In the genomic region with DNA sequence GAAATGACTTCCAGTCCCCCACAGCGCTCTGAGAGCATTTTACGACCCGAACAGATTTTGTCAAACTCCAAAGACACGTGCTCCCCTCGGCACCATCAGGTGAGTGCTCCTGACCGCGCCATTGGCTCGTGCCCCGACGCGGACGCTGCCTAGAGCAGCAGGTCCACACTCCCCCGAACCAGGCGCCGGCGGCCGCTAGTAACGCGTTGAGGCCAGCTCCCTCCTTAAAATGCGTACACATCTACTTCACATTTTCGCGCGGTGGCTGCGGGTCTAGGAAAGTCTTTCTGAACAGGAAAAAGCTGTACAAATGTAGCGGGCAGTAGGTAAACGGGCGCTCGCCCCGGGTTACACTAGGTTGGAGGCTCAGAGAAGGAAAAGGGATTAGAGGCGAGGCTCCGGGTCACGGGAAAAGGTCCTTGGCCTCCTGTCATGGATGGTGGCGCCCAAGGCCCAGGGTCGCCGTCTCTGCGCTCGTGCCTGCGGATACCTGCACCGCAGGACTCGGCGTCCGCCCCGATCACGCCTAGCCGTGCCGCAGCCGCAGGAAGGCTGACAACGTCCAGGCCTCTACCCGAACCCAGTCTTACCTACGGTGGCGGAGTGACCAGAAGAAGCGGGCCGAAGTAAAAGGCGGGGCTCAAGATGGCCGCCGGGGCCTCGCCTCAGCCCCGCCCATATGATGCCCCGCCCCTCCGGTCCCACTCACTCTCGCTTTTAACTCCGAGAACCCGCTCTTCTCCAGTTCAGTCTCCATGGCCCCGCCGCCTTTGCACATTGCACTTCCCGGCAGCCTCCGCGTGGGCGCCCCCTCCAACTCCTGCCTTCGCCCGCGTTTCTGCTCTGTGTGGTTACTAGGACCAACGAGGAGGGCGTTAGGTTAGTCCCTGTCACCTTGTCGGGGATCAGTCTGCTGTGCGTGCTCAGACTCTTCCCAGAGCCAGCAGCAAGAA, we compare ENCODE assay signal across 7 cellular contexts. TPM values are rescaled to one million over a fixed set of nuclear protein-coding genes. Genes with fewer than 3 reads are reported as not detected.
A peak's percentile ranks its signal among the peaks of the same experiment; 100 is the strongest.
DNase-seq lines count a peak whose midpoint lies in the region; ATAC-seq, FAIRE-seq and TF ChIP-seq lines count a peak whose summit lies in the region.

A gene with protein sequence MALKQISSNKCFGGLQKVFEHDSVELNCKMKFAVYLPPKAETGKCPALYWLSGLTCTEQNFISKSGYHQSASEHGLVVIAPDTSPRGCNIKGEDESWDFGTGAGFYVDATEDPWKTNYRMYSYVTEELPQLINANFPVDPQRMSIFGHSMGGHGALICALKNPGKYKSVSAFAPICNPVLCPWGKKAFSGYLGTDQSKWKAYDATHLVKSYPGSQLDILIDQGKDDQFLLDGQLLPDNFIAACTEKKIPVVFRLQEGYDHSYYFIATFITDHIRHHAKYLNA (minus strand): TSS at position 647 of the 953 bp plus-strand sequence. CDS start 5,748 bp downstream, outside the sequence.

- peaks cover 43% of the 10 kb centered on the region for H3K79me2 ChIP-seq in astrocyte (ENCODE audit: insufficient read depth, low read length)
- peaks cover 28% of the 10 kb centered on the region for H3K79me2 ChIP-seq in hepatocyte

- peaks cover 16% of the 10 kb centered on the region for H3K4me1 ChIP-seq in astrocyte (ENCODE audit: insufficient read depth, low read length)
- H3K4me1 ChIP-seq in hepatocyte (ENCODE audit: insufficient read depth): peaks cover 19% of the 10 kb centered on the region

- peak; percentile 20 for FAIRE-seq in astrocyte (lab: Jason Lieb, UNC)

- no peaks in the 10 kb centered on the region for H3K9me2 ChIP-seq in hepatocyte (replicated peaks; ENCODE audit: insufficient read depth)

- peak within 1 kb of the TSS; percentile 100 for H2AFZ ChIP-seq in astrocyte (ENCODE audit: low read depth, low read length)
- peak within 1 kb of the TSS; percentile 97 for H2AFZ ChIP-seq in hepatocyte

- peak within 1 kb of the TSS; percentile 94 for H3K27ac ChIP-seq in astrocyte (ENCODE audit: low read depth, low read length)
- peak within 1 kb of the TSS; percentile 97 for H3K27ac ChIP-seq in hepatocyte

- 3% methylated on average over 72 of the region's 76 CpGs for WGBS in hepatocyte (ENCODE audit: low lambda C conversion rate, missing lambda C conversion rate)

- H3K9me3 ChIP-seq in astrocyte (ENCODE audit: insufficient read depth, low read depth, low read length) (no peaks in the 10 kb centered on the region), hepatocyte (ENCODE audit: low read depth) (no peaks in the 10 kb centered on the region)

- no peaks in the 10 kb centered on the region for H3K36me3 ChIP-seq in astrocyte (ENCODE audit: insufficient read depth, low read length)
- no peaks in the 10 kb centered on the region for H3K36me3 ChIP-seq in hepatocyte (replicated peaks; ENCODE audit: insufficient read depth, low read depth)

- TF ChIP-seq CTCF in astrocyte (IDR thresholded peaks at IDR 0.05; ENCODE audit: insufficient read depth, low read depth, low read length) (no peak), hepatocyte (IDR thresholded peaks at IDR 0.05; ENCODE audit: poor library complexity) (no peak)

- H3K36me3 Mint-ChIP-seq in T-helper 2 cell treated with Interferon-gamma antibody and Interleukin-4, amounts not matched to agents 5 μg/mL and 100 μg/mL, for 36 hours (ENCODE audit: low read depth): peaks cover 12% of the 10 kb centered on the region
- peaks cover 3% of the 10 kb centered on the region for H3K36me3 Mint-ChIP-seq in astrocyte (ENCODE audit: low read depth, unreplicated experiment)

- peak within 1 kb of the TSS; percentile 93 for H3K4me3 ChIP-seq in astrocyte (ENCODE audit: insufficient read depth, low read depth, low read length)
- H3K4me3 ChIP-seq in hepatocyte: peak within 1 kb of the TSS; percentile 80

- H3K4me2 ChIP-seq in astrocyte (ENCODE audit: low read length) (peak within 1 kb of the TSS; percentile 93), hepatocyte (peak within 1 kb of the TSS; percentile 89)

- H4K20me1 ChIP-seq in astrocyte (ENCODE audit: insufficient read depth, low read length): peaks cover 13% of the 10 kb centered on the region
- H4K20me1 ChIP-seq in hepatocyte (ENCODE audit: insufficient read depth, poor library complexity, severe bottlenecking): peaks cover 4% of the 10 kb centered on the region

- peak; percentile 65 for ATAC-seq in GM18499 (IDR thresholded peaks at IDR 0.05; ENCODE audit: insufficient read depth, unreplicated experiment)
- peak; percentile 86 for ATAC-seq in HG02938 (IDR thresholded peaks at IDR 0.05; ENCODE audit: unreplicated experiment)

- peaks cover 2% of the 10 kb centered on the region for H3K27me3 Mint-ChIP-seq in T-helper 2 cell treated with Interferon-gamma antibody and Interleukin-4, amounts not matched to agents 5 μg/mL and 100 μg/mL, for 36 hours (ENCODE audit: low read depth)
- no peaks in the 10 kb centered on the region for H3K27me3 Mint-ChIP-seq in astrocyte (ENCODE audit: low read depth, unreplicated experiment)

- H3K9ac ChIP-seq in astrocyte (ENCODE audit: low read length): peak within 1 kb of the TSS; percentile 99

- no peaks in the 10 kb centered on the region for H3K27me3 ChIP-seq in astrocyte (ENCODE audit: insufficient read depth, low read length)
- H3K27me3 ChIP-seq in hepatocyte: no peaks in the 10 kb centered on the region

- DNase-seq in NCI-H187 (lab: John Stamatoyannopoulos, UW) (peak; percentile 73 to 83), astrocyte (ENCODE audit: low read depth) (peak; percentile 79), hepatocyte (ENCODE audit: low spot score) (peak; percentile 96), retina (peak; percentile 97)
- peak; percentile 90 for DNase-seq in T-helper 2 cell treated with Interferon-gamma antibody and Interleukin-4, amounts not matched to agents 5 μg/mL and 100 μg/mL, for 36 hours (ENCODE audit: low spot score)

- peak within 1 kb of the TSS; percentile 100 for H3K4me3 Mint-ChIP-seq in T-helper 2 cell treated with Interferon-gamma antibody and Interleukin-4, amounts not matched to agents 5 μg/mL and 100 μg/mL, for 36 hours
- H3K4me3 Mint-ChIP-seq in astrocyte (ENCODE audit: unreplicated experiment): peak within 1 kb of the TSS; percentile 99

- H3K27ac Mint-ChIP-seq in T-helper 2 cell treated with Interferon-gamma antibody and Interleukin-4, amounts not matched to agents 5 μg/mL and 100 μg/mL, for 36 hours: peak within 1 kb of the TSS; percentile 99
- peak within 1 kb of the TSS; percentile 99 for H3K27ac Mint-ChIP-seq in astrocyte (ENCODE audit: unreplicated experiment)

- peaks cover 31% of the 10 kb centered on the region for H3K4me1 Mint-ChIP-seq in T-helper 2 cell treated with Interferon-gamma antibody and Interleukin-4, amounts not matched to agents 5 μg/mL and 100 μg/mL, for 36 hours (ENCODE audit: low read depth)
- peaks cover 15% of the 10 kb centered on the region for H3K4me1 Mint-ChIP-seq in astrocyte (ENCODE audit: low read depth, unreplicated experiment)

- H3K9me3 Mint-ChIP-seq in T-helper 2 cell treated with Interferon-gamma antibody and Interleukin-4, amounts not matched to agents 5 μg/mL and 100 μg/mL, for 36 hours: no peaks in the 10 kb centered on the region
- H3K9me3 Mint-ChIP-seq in astrocyte (ENCODE audit: unreplicated experiment): no peaks in the 10 kb centered on the region

RNA-seq across cellular contexts. Expression of the gene that starts here (rescaled TPM):
- total RNA-seq in astrocyte (91.3 and 94.5 TPM in 2 replicates), hepatocyte (127 and 136 TPM in 2 replicates)
- 125 and 129 TPM in 2 replicates for polyA plus RNA-seq in hepatocyte

Comparison
In these comparisons a context has a peak if more than half of its experiments do, and no peak if none do; other contexts are left out.
1. Peak in every context shown above with its lines: DNase-seq, ATAC-seq, H3K4me3 ChIP-seq and H3K27ac ChIP-seq.